Comparison of ENCODE assay signal across 8 cellular contexts in genomic region chr2:8678731-8679566, GRCh38. TPM values are rescaled to one million over a fixed set of nuclear protein-coding genes. Genes with fewer than 3 reads are reported as not detected.
DNase-seq lines count a peak whose midpoint lies in the region; ATAC-seq, FAIRE-seq and TF ChIP-seq lines count a peak whose summit lies in the region.

No MANE protein-coding gene starts in this region.

- peak; percentile 49 to 64 for TF ChIP-seq POLR2A in tibial nerve (IDR thresholded peaks at IDR 0.05)

- no peaks in the 10 kb centered on the region for H3K27me3 ChIP-seq in pancreas
- H3K27me3 ChIP-seq in tibial nerve = peaks cover 0 to 2% of the 10 kb centered on the region in 2 donors

- H3K4me3 ChIP-seq in GM08714 (ENCODE audit: low read length) (peak overlapping the region; percentile 0; the same call in 1 of the 2 replicates), pancreas (peak overlapping the region; percentile 32 to 68 (median 64)), tibial nerve (peak overlapping the region; percentile 42 to 67 (median 64))

- H3K36me3 ChIP-seq in pancreas = no peaks in the 10 kb centered on the region
- no peaks in the 10 kb centered on the region for H3K36me3 ChIP-seq in tibial nerve

- intact Hi-C loops in Right ventricle myocardium superior (cut with DNase I) = no loop called here
- intact Hi-C loops in pancreas (cut with DNase I) = no loop called here

- peak; percentile 67 for ATAC-seq in HG02642 (IDR thresholded peaks at IDR 0.05; ENCODE audit: poor library complexity, unreplicated experiment)
- peak; percentile 50 for ATAC-seq in activated naive CD8-positive, alpha-beta T cell treated with anti-CD3 and anti-CD28 coated beads, Interleukin-2, amount 10 ng/mL, durations not matched to agents 7 days and 5 days (ENCODE audit: low read depth)
- peak; percentile 75 for ATAC-seq in Right ventricle myocardium superior (ENCODE audit: poor library complexity)
- ATAC-seq in pancreas = peak; percentile 57 to 70 (median 68)

- H3K4me1 Mint-ChIP-seq in activated naive CD8-positive, alpha-beta T cell treated with anti-CD3 and anti-CD28 coated beads, Interleukin-2, amount 10 ng/mL, durations not matched to agents 7 days and 5 days = peaks cover 31% of the 10 kb centered on the region

- TF ChIP-seq EP300 in tibial nerve (IDR thresholded peaks at IDR 0.05) = peak in 1 of 2 donors; percentile 73

- peak overlapping the region; percentile 87 for H3K27ac Mint-ChIP-seq in activated naive CD8-positive, alpha-beta T cell treated with anti-CD3 and anti-CD28 coated beads, Interleukin-2, amount 10 ng/mL, durations not matched to agents 7 days and 5 days

- peaks cover 26% of the 10 kb centered on the region for H3K36me3 Mint-ChIP-seq in activated naive CD8-positive, alpha-beta T cell treated with anti-CD3 and anti-CD28 coated beads, Interleukin-2, amount 10 ng/mL, durations not matched to agents 7 days and 5 days

- WGBS in pancreas, 2 donors = 0 to 1% methylated on average over 68 to 91 of the region's 91 CpGs
- 0 to 1% methylated on average over 40 to 43 of the region's 91 CpGs for WGBS in tibial nerve, 2 donors

- peaks cover 13% of the 10 kb centered on the region for H3K9me3 Mint-ChIP-seq in activated naive CD8-positive, alpha-beta T cell treated with anti-CD3 and anti-CD28 coated beads, Interleukin-2, amount 10 ng/mL, durations not matched to agents 7 days and 5 days

- H3K9me3 ChIP-seq in pancreas = no peaks in the 10 kb centered on the region
- H3K9me3 ChIP-seq in tibial nerve = peaks cover 0 to 14% (median 0%) of the 10 kb centered on the region in 4 donors

- peak; percentile 94 for DNase-seq in NCI-H1105 treated with DMSO at 0.1 percent for 48 hours (lab: John Stamatoyannopoulos, UW)
- peak; percentile 43 for DNase-seq in SKM-1 (lab: John Stamatoyannopoulos, UW; ENCODE audit: unreplicated experiment)
- peak; percentile 91 for DNase-seq in activated naive CD8-positive, alpha-beta T cell treated with anti-CD3 and anti-CD28 coated beads, Interleukin-2, amount 10 ng/mL, durations not matched to agents 7 days and 5 days
- DNase-seq in Right ventricle myocardium superior = peak; percentile 97
- peak; percentile 91 to 97 (median 95) for DNase-seq in pancreas
- peak; percentile 85 to 88 for DNase-seq in tibial nerve (ENCODE audit: low spot score in 2 of 2)

- TF ChIP-seq CTCF in pancreas (IDR thresholded peaks at IDR 0.05) = no peak
- peak in 1 of 5 experiments; percentile 4 for TF ChIP-seq CTCF in tibial nerve (IDR thresholded peaks at IDR 0.05)

- H3K27ac ChIP-seq in pancreas = peak overlapping the region; percentile 98 to 100 (median 98)
- peak overlapping the region; percentile 84 to 98 (median 98) for H3K27ac ChIP-seq in tibial nerve

- H3K4me1 ChIP-seq in pancreas (peaks cover 0 to 25% (median 12%) of the 10 kb centered on the region in 3 donors), tibial nerve (peaks cover 0 to 53% (median 17%) of the 10 kb centered on the region in 4 donors)

- FAIRE-seq in pancreas (lab: Jason Lieb, UNC) = no peak

- POLR2A ChIA-PET in activated naive CD8-positive, alpha-beta T cell treated with anti-CD3 and anti-CD28 coated beads, Interleukin-2, amount 10 ng/mL, durations not matched to agents 7 days and 5 days (lab: Charles Lee) = interaction anchor here (0.8 to 6.3 kb wide), 14 partner anchors 9 to 1248 kb away, joined by 3 to 122 read pairs (median 4); no protein-coding TSS in a partner anchor

- H3K4me3 Mint-ChIP-seq in activated naive CD8-positive, alpha-beta T cell treated with anti-CD3 and anti-CD28 coated beads, Interleukin-2, amount 10 ng/mL, durations not matched to agents 7 days and 5 days = peak overlapping the region; percentile 99

- H3K27me3 Mint-ChIP-seq in activated naive CD8-positive, alpha-beta T cell treated with anti-CD3 and anti-CD28 coated beads, Interleukin-2, amount 10 ng/mL, durations not matched to agents 7 days and 5 days = peaks cover 39% of the 10 kb centered on the region

RNA-seq across cellular contexts. Expression of gene ID2, which starts 2.9 kb away (rescaled TPM):
- 100 to 1,000 TPM; 167 to 172 TPM for total RNA-seq in activated naive CD8-positive, alpha-beta T cell treated with anti-CD3 and anti-CD28 coated beads, Interleukin-2, amount 10 ng/mL, durations not matched to agents 7 days and 5 days
- total RNA-seq in Right ventricle myocardium superior (25.5 TPM), pancreas (10 to 100 TPM; 19.3 to 50.6 (median 23.2) TPM), tibial nerve (100 to 1,000 TPM; 145 to 208 (median 166) TPM)
- 100 to 1,000 TPM in 1 of 2 donors, 10 to 100 TPM in 1; 53.1 to 135 TPM for polyA plus RNA-seq in pancreas

Comparison
In these comparisons a context has a peak if more than half of its experiments do, and no peak if none do; other contexts are left out.
1. Peak in every context shown above with its lines: DNase-seq, ATAC-seq, H3K4me3 ChIP-seq and H3K27ac ChIP-seq.
2. H3K4me3 ChIP-seq: peak in every context shown above with its lines; median percentile 64 in tibial nerve; 64 in pancreas; 0 in GM08714.
3. DNase-seq: peak in every context shown above with its lines; median percentile 97 in Right ventricle myocardium superior; 95 in pancreas; 94 in NCI-H1105 treated with DMSO at 0.1 percent for 48 hours; 91 in activated naive CD8-positive, alpha-beta T cell treated with anti-CD3 and anti-CD28 coated beads, Interleukin-2, amount 10 ng/mL, durations not matched to agents 7 days and 5 days; 86 in tibial nerve; 43 in SKM-1.